22 cellular contexts compared by ENCODE assay signal in the genomic region with DNA sequence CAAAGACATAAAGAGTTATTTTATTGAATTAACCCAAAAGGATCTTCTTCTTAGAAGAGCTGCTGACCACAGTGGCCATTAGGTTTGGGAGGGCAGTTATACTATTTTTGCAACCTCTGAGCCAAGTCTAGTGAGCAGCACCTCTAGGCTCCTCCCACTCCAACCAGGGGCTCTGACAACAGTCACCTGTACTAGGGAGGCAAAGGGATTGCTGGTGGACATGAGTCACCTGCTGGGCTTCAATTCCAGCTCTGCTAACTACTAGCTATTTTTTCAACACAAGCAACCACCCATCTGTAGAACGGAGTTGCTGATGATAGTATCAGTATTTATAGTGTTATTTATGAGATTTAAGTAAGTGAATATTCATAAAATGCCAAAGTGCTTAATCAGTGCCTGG.
DNase-seq lines count a peak whose midpoint lies in the region; ATAC-seq and TF ChIP-seq lines count a peak whose summit lies in the region.
"Had no signal": no experiment of that assay in that cellular context is flagged by ENCODE, and none has a peak within 500 bp of the region (broad histone marks: within the 10 kb centered on the region; RNA-seq: fewer than 3 reads in every experiment).

No MANE protein-coding gene starts in this region.

- TF ChIP-seq CTCF in epithelial cell of esophagus (IDR thresholded peaks at IDR 0.05; ENCODE audit: insufficient read depth, low read depth, low read length, missing control alignments) (no peak), coronary artery (IDR thresholded peaks at IDR 0.05) (no peak)

- no peak overlapping the region for H3K4me3 ChIP-seq in epithelial cell of esophagus (ENCODE audit: low read length)
- no peak overlapping the region for H3K4me3 ChIP-seq in trophoblast cell (ENCODE audit: low read depth, low read length)
- no peak overlapping the region for H3K4me3 ChIP-seq in naive thymus-derived CD4-positive, alpha-beta T cell (ENCODE audit: low read length)
- no peak overlapping the region for H3K4me3 ChIP-seq in coronary artery
- H3K4me3 ChIP-seq: ascending aorta, psoas muscle, transverse colon had no signal

- no peak overlapping the region for H3K14ac ChIP-seq in trophoblast cell (ENCODE audit: low read length)

- no peaks in the 10 kb centered on the region for H3K79me2 ChIP-seq in trophoblast cell (ENCODE audit: control insufficient read depth, insufficient read depth, low read length, poor library complexity)

- CTCF ChIA-PET in naive thymus-derived CD4-positive, alpha-beta T cell (lab: Charles Lee) = no interaction called here

- no peak overlapping the region for H2AFZ ChIP-seq in trophoblast cell (ENCODE audit: insufficient read depth, low read length, poor library complexity)

- no peak overlapping the region for H3K4me2 ChIP-seq in trophoblast cell (ENCODE audit: low read length)

- intact Hi-C loops in naive thymus-derived CD4-positive, alpha-beta T cell (cut with micrococcal nuclease) = no loop called here

- H3K4ac ChIP-seq in trophoblast cell (ENCODE audit: low read depth, low read length) = no peak overlapping the region

- peaks cover 0 to 27% (median 11%) of the 10 kb centered on the region in 5 donors for H3K27me3 Mint-ChIP-seq in naive thymus-derived CD4-positive, alpha-beta T cell

- H3K36me3 ChIP-seq in trophoblast cell (ENCODE audit: control insufficient read depth in 1 of 2, insufficient read depth in 2 of 2, low read length in 2 of 2) = no peaks in the 10 kb centered on the region
- H3K36me3 ChIP-seq in naive thymus-derived CD4-positive, alpha-beta T cell (ENCODE audit: control insufficient read depth in 2 of 3, insufficient read depth in 3 of 3, low read length in 3 of 3) = no peaks in the 10 kb centered on the region
- H3K36me3 ChIP-seq: ascending aorta, transverse colon had no signal

- H3K4me1 Mint-ChIP-seq in naive thymus-derived CD4-positive, alpha-beta T cell = no peaks in the 10 kb centered on the region
- H3K4me1 Mint-ChIP-seq: activated naive CD8-positive, alpha-beta T cell treated with anti-CD3 and anti-CD28 coated beads, Interleukin-2, amount 10 ng/mL, durations not matched to agents 7 days and 5 days; mesothelial cell of epicardium; naive thymus-derived CD8-positive, alpha-beta T cell had no signal

- H3K27ac Mint-ChIP-seq in naive thymus-derived CD4-positive, alpha-beta T cell = no peak overlapping the region
- H3K27ac Mint-ChIP-seq: activated naive CD8-positive, alpha-beta T cell treated with anti-CD3 and anti-CD28 coated beads, Interleukin-2, amount 10 ng/mL, durations not matched to agents 7 days and 5 days; mesothelial cell of epicardium; naive thymus-derived CD8-positive, alpha-beta T cell had no signal

- no peak overlapping the region for H3K18ac ChIP-seq in trophoblast cell (ENCODE audit: low read length)

- H4K12ac ChIP-seq in trophoblast cell (ENCODE audit: low read depth, low read length) = no peak overlapping the region

- no peak overlapping the region for H3K27ac ChIP-seq in trophoblast cell (ENCODE audit: low read depth, low read length)
- H3K27ac ChIP-seq in naive thymus-derived CD4-positive, alpha-beta T cell (ENCODE audit: low read depth, low read length) = no peak overlapping the region
- H3K27ac ChIP-seq in coronary artery = no peak overlapping the region
- H3K27ac ChIP-seq: ascending aorta, psoas muscle, transverse colon had no signal

- ATAC-seq in GM19395 (IDR thresholded peaks at IDR 0.05; ENCODE audit: unreplicated experiment) = no peak
- ATAC-seq in naive thymus-derived CD4-positive, alpha-beta T cell = no peak
- ATAC-seq: left ventricle myocardium superior; naive thymus-derived CD8-positive, alpha-beta T cell; psoas muscle had no signal

- H3K9me3 ChIP-seq in trophoblast cell (ENCODE audit: insufficient read depth, low read depth, low read length) = peaks cover 3% of the 10 kb centered on the region
- no peaks in the 10 kb centered on the region for H3K9me3 ChIP-seq in naive thymus-derived CD4-positive, alpha-beta T cell (ENCODE audit: control insufficient read depth in 2 of 3, low read length in 3 of 3)
- H3K9me3 ChIP-seq: ascending aorta, psoas muscle, transverse colon had no signal

- H3K36me3 Mint-ChIP-seq in naive thymus-derived CD4-positive, alpha-beta T cell = no peaks in the 10 kb centered on the region
- H3K36me3 Mint-ChIP-seq: activated naive CD8-positive, alpha-beta T cell treated with anti-CD3 and anti-CD28 coated beads, Interleukin-2, amount 10 ng/mL, durations not matched to agents 7 days and 5 days; naive thymus-derived CD8-positive, alpha-beta T cell had no signal

- TF ChIP-seq RAD21 in Ishikawa (IDR thresholded peaks at IDR 0.05; ENCODE audit: low read depth) = no peak

- no peak overlapping the region for H4K91ac ChIP-seq in trophoblast cell (ENCODE audit: low read depth, low read length)

- no CpG with 5 or more reads among the region's 1 CpG for WGBS in trophoblast cell (ENCODE audit: extremely low coverage, insufficient coverage, insufficient read length)

- H3K23ac ChIP-seq in trophoblast cell (ENCODE audit: low read length) = no peak overlapping the region

- no peak for TF ChIP-seq EP300 in Ishikawa (IDR thresholded peaks at IDR 0.05; ENCODE audit: borderline replicate concordance)

- POLR2A ChIA-PET in naive thymus-derived CD4-positive, alpha-beta T cell (lab: Charles Lee) = no interaction called here

- no peaks in the 10 kb centered on the region for H3K79me1 ChIP-seq in trophoblast cell (ENCODE audit: low read length)

- H2BK5ac ChIP-seq in trophoblast cell (ENCODE audit: low read depth, low read length, poor library complexity) = no peak overlapping the region

- peak; percentile 26 for DNase-seq in ELR (ENCODE audit: low read depth)
- DNase-seq in epithelial cell of esophagus (ENCODE audit: low read depth) = peak; percentile 11
- DNase-seq in trophoblast cell = peak; percentile 3 to 40
- DNase-seq in naive thymus-derived CD4-positive, alpha-beta T cell = no peak
- no peak for DNase-seq in coronary artery (ENCODE audit: low spot score)
- DNase-seq: activated CD4-positive, alpha-beta T cell treated with anti-CD3 and anti-CD28 coated beads for 48 hours; activated effector memory CD4-positive, alpha-beta T cell treated with anti-CD3 and anti-CD28 coated beads, Interleukin-2, amount 50 U/mL, for 16 hours; activated naive CD8-positive, alpha-beta T cell treated with anti-CD3 and anti-CD28 coated beads, Interleukin-2, amount 10 ng/mL, durations not matched to agents 7 days and 5 days; activated T-cell treated with anti-CD3 and anti-CD28 coated beads, Interleukin-2, amount 50 U/mL, for 1 hour; central memory CD4-positive, alpha-beta T cell; hypothalamus; left ventricle myocardium superior; naive thymus-derived CD8-positive, alpha-beta T cell; NCI-H1048; NCI-H2029; nucleus accumbens; psoas muscle; transverse colon had no signal

- H3K9ac ChIP-seq in trophoblast cell (ENCODE audit: low read length) = no peak overlapping the region

- H3K27me3 ChIP-seq in trophoblast cell (ENCODE audit: insufficient read depth, low read length) = no peaks in the 10 kb centered on the region
- H3K27me3 ChIP-seq in naive thymus-derived CD4-positive, alpha-beta T cell (ENCODE audit: control insufficient read depth in 2 of 2, insufficient read depth in 2 of 2, low read length in 2 of 2) = no peaks in the 10 kb centered on the region
- H3K27me3 ChIP-seq: ascending aorta, transverse colon had no signal

- H4K8ac ChIP-seq in trophoblast cell (ENCODE audit: low read depth, low read length) = no peak overlapping the region

- H3K4me3 Mint-ChIP-seq in naive thymus-derived CD4-positive, alpha-beta T cell = no peak overlapping the region
- H3K4me3 Mint-ChIP-seq: activated naive CD8-positive, alpha-beta T cell treated with anti-CD3 and anti-CD28 coated beads, Interleukin-2, amount 10 ng/mL, durations not matched to agents 7 days and 5 days; mesothelial cell of epicardium; naive thymus-derived CD8-positive, alpha-beta T cell had no signal

- H3K9me3 Mint-ChIP-seq in naive thymus-derived CD4-positive, alpha-beta T cell = peaks cover 0 to 3% (median 0%) of the 10 kb centered on the region in 11 donors
- H3K9me3 Mint-ChIP-seq: activated naive CD8-positive, alpha-beta T cell treated with anti-CD3 and anti-CD28 coated beads, Interleukin-2, amount 10 ng/mL, durations not matched to agents 7 days and 5 days had no signal

- no peak overlapping the region for H2BK12ac ChIP-seq in trophoblast cell (ENCODE audit: low read length)

- no peak overlapping the region for H2AK5ac ChIP-seq in trophoblast cell (ENCODE audit: low read length)

- no peaks in the 10 kb centered on the region for H3K4me1 ChIP-seq in trophoblast cell (ENCODE audit: control insufficient read depth in 1 of 2, insufficient read depth in 2 of 2, low read length in 2 of 2)
- no peaks in the 10 kb centered on the region for H3K4me1 ChIP-seq in naive thymus-derived CD4-positive, alpha-beta T cell (ENCODE audit: control insufficient read depth in 2 of 2, insufficient read depth in 2 of 2, low read length in 2 of 2)
- H3K4me1 ChIP-seq: ascending aorta, psoas muscle, transverse colon had no signal

- H2BK120ac ChIP-seq in trophoblast cell (ENCODE audit: insufficient read depth, low read length, poor library complexity) = no peak overlapping the region

TF ChIP-seq in Ishikawa, 13 proteins besides CTCF, POLR2A, EP300 and RAD21:
- TF ChIP-seq, protein P1, sequence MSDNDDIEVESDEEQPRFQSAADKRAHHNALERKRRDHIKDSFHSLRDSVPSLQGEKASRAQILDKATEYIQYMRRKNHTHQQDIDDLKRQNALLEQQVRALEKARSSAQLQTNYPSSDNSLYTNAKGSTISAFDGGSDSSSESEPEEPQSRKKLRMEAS (IDR thresholded peaks at IDR 0.05) = 0 out of 2 replicates have a peak, but pooled peaks have one; percentile 49
- TF ChIP-seq YY1 (IDR thresholded peaks at IDR 0.05; ENCODE audit: low read depth) (no peak), NFIC (IDR thresholded peaks at IDR 0.05) (no peak), EGR1 (IDR thresholded peaks at IDR 0.05) (no peak)
- TF ChIP-seq, protein P2, sequence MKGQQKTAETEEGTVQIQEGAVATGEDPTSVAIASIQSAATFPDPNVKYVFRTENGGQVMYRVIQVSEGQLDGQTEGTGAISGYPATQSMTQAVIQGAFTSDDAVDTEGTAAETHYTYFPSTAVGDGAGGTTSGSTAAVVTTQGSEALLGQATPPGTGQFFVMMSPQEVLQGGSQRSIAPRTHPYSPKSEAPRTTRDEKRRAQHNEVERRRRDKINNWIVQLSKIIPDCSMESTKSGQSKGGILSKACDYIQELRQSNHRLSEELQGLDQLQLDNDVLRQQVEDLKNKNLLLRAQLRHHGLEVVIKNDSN (IDR thresholded peaks at IDR 0.05) = peak; percentile 10; the same call in 1 of the 2 replicates

Comparison
In these comparisons a context has a peak if more than half of its experiments do, and no peak if none do; other contexts are left out.
1. DNase-seq: peak in ELR (single experiment), epithelial cell of esophagus (single experiment) and trophoblast cell (2 of 2); none in naive thymus-derived CD4-positive, alpha-beta T cell (0 of 9) and coronary artery (single experiment).